26 cellular contexts compared by ENCODE assay signal in the genomic region with DNA sequence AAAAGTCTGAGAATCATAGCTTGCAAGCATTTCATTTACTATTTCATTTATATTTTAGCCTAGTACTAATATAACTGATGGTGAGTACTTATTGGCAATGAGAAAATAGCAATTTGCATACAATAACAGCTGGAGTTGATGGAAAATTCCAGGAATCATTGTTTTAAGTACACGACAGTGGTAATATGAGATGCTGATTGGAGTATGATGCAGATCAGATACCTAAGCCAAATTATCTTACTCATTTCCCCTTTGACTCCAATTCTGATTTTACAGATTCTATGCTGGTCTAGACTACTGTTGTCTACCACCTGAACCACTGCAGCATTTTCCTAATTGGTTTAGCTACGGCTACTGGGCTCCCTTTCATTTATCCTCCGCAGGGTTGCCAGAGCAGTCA. TPM values are rescaled to one million over a fixed set of nuclear protein-coding genes. Genes with fewer than 3 reads are reported as not detected.
DNase-seq lines count a peak whose midpoint lies in the region; ATAC-seq and TF ChIP-seq lines count a peak whose summit lies in the region.
"Had no signal": no experiment of that assay in that cellular context is flagged by ENCODE, and none has a peak within 500 bp of the region (broad histone marks: within the 10 kb centered on the region; RNA-seq: fewer than 3 reads in every experiment).

No MANE protein-coding gene starts in this region.

- ATAC-seq in GM19463 (IDR thresholded peaks at IDR 0.05; ENCODE audit: unreplicated experiment) (no peak), GM21515 (IDR thresholded peaks at IDR 0.05; ENCODE audit: unreplicated experiment) (no peak)
- ATAC-seq: pancreas; sciatic nerve; stimulated activated effector memory CD8-positive, alpha-beta T cell treated with anti-CD3 and anti-CD28 coated beads, Interleukin-12 subunit alpha, Interleukin-12 subunit beta, amount 100 ng/mL, for 72 hours; T-cell had no signal

- DNase-seq in EH (ENCODE audit: low read depth), result peak; percentile 21
- DNase-seq in M059J (ENCODE audit: low read depth), result peak; percentile 42
- DNase-seq in astrocyte of the spinal cord (ENCODE audit: low read depth, low spot score), result peak; percentile 42
- DNase-seq in glomerular endothelial cell (ENCODE audit: extremely low read depth, low read depth, low spot score), result peak; percentile 67
- no peak for DNase-seq in NCI-H1105 treated with DMSO at 0.1 percent for 48 hours (lab: John Stamatoyannopoulos, UW)
- no peak for DNase-seq in HK-2 (ENCODE audit: unreplicated experiment)
- DNase-seq: activated CD4-positive, alpha-beta T cell treated with anti-CD3 and anti-CD28 coated beads for 48 hours; C1 segment of cervical spinal cord; endodermal cell; foreskin melanocyte; GF-D8; H9; hypothalamus; kidney; naive B cell; NCI-H1417; pancreas; SHP77; T-cell had no signal

- in situ Hi-C loops in astrocyte of the spinal cord (cut with HindIII; ENCODE audit: low sequenced_read_pairs), result no loop called here

- no peak for TF ChIP-seq CTCF in astrocyte of the spinal cord (IDR thresholded peaks at IDR 0.05; ENCODE audit: low read depth, low read length)

- H3K4me3 ChIP-seq in astrocyte of the spinal cord (ENCODE audit: low read depth, low read length), result no peak overlapping the region
- H3K4me3 ChIP-seq: pancreas, suprapubic skin had no signal

RNA-seq across cellular contexts. Expression of a gene that starts 36.7 kb away (rescaled TPM):
- 30.2 and 31.1 TPM in 2 replicates for total RNA-seq in M059J (2014; rRNA removed; shearing (Covaris generic))
- total RNA-seq in glomerular endothelial cell, result 302 and 318 TPM in 2 replicates
- total RNA-seq: activated T-helper 1 cell treated with anti-CD3 and anti-CD28 coated beads, Interleukin-12 subunit alpha, Interleukin-12 subunit beta, Interleukin-2, Interleukin-4 antibody, amounts not matched to agents 30 ng/mL and 10 ng/mL and 1 ng/mL, durations not matched to agents 14 hours and 24 hours and 36 hours had no signal

RNA-seq across cellular contexts. Expression of a gene that starts 45.9 kb away (rescaled TPM):
- 47.2 and 68.3 TPM in 2 replicates for total RNA-seq in M059J (2014; rRNA removed; shearing (Covaris generic))
- 30.6 and 32.4 TPM in 2 replicates for total RNA-seq in glomerular endothelial cell

RNA-seq across cellular contexts. Expression of a gene that starts 51.8 kb away (rescaled TPM):
- not detected in 2 replicates for total RNA-seq in M059J (2014; rRNA removed; shearing (Covaris generic))
- total RNA-seq in glomerular endothelial cell, result not detected in 2 replicates
- total RNA-seq: activated T-helper 1 cell treated with anti-CD3 and anti-CD28 coated beads, Interleukin-12 subunit alpha, Interleukin-12 subunit beta, Interleukin-2, Interleukin-4 antibody, amounts not matched to agents 30 ng/mL and 10 ng/mL and 1 ng/mL, durations not matched to agents 14 hours and 24 hours and 36 hours; cerebellum; pancreas; sciatic nerve; suprapubic skin; T-cell had no signal

Comparison
In these comparisons a context has a peak if more than half of its experiments do, and no peak if none do; other contexts are left out.
1. DNase-seq: peak in EH (single experiment), M059J (single experiment), astrocyte of the spinal cord (single experiment) and glomerular endothelial cell (single experiment); none in NCI-H1105 treated with DMSO at 0.1 percent for 48 hours (single experiment) and HK-2 (single experiment).